In genomic region chr12:8697476-8698131, GRCh38 we compare ENCODE assay signal across 8 cellular contexts. TPM values are rescaled to one million over a fixed set of nuclear protein-coding genes. Genes with fewer than 3 reads are reported as not detected.
DNase-seq lines count a peak whose midpoint lies in the region; ATAC-seq and TF ChIP-seq lines count a peak whose summit lies in the region.

Gene RIMKLB (plus strand): TSS chr12:8697991. CDS start chr12:8713867, 15,876 bp downstream.

- peak within 1 kb of the TSS; percentile 86 for H3K4me3 Mint-ChIP-seq in activated CD4-positive, alpha-beta memory T cell treated with anti-CD3 and anti-CD28 coated beads, Interleukin-2, amount 10 ng/mL, durations not matched to agents 7 days and 5 days

- peak within 1 kb of the TSS; percentile 62; the same call in 1 of the 2 replicates for H3K27ac ChIP-seq in ACC112 (ENCODE audit: low read depth, low read length)
- peak within 1 kb of the TSS; percentile 85 to 98 for H3K27ac ChIP-seq in lung (ENCODE audit: low read depth in 1 of 2, low read length in 1 of 2)

- DNase-seq in NCI-H510A treated with DMSO at 0.1 percent for 48 hours (lab: John Stamatoyannopoulos, UW) = peak; percentile 60
- DNase-seq in activated CD4-positive, alpha-beta memory T cell treated with anti-CD3 and anti-CD28 coated beads, Interleukin-2, amount 10 ng/mL, durations not matched to agents 7 days and 5 days = peak; percentile 62
- DNase-seq in effector CD4-positive, alpha-beta T cell = peak; percentile 63
- DNase-seq in lung (ENCODE audit: low spot score) = peak; percentile 74
- peak; percentile 60 to 62 for DNase-seq in stimulated activated CD4-positive, alpha-beta T cell treated with anti-CD3 and anti-CD28 coated beads, Interleukin-4, amount 100 ng/mL, for 48 hours (ENCODE audit: low read depth in 2 of 2)

- peaks cover 32% of the 10 kb centered on the region for H3K79me2 ChIP-seq in ACC112 (ENCODE audit: control insufficient read depth, insufficient read depth, low read length, unreplicated experiment)

- peak; percentile 70 for ATAC-seq in GM18907 (IDR thresholded peaks at IDR 0.05; ENCODE audit: unreplicated experiment)
- ATAC-seq in HG03175 (IDR thresholded peaks at IDR 0.05; ENCODE audit: unreplicated experiment) = peak; percentile 88
- peak; percentile 93 for ATAC-seq in lung (ENCODE audit: insufficient read depth, low FRiP score)

- H3K27ac Mint-ChIP-seq in activated CD4-positive, alpha-beta memory T cell treated with anti-CD3 and anti-CD28 coated beads, Interleukin-2, amount 10 ng/mL, durations not matched to agents 7 days and 5 days = no peak within 1 kb of the TSS

- TF ChIP-seq CTCF in lung (IDR thresholded peaks at IDR 0.05; ENCODE audit: control extremely low read depth, extremely low read depth) = no peak

- H3K9me3 ChIP-seq in lung (ENCODE audit: control insufficient read depth in 2 of 2, insufficient read depth in 1 of 2, low read length in 1 of 2) = no peaks in the 10 kb centered on the region

- H3K36me3 ChIP-seq in ACC112 (ENCODE audit: insufficient read depth, low read length) = no peaks in the 10 kb centered on the region
- H3K36me3 ChIP-seq in lung (ENCODE audit: control insufficient read depth in 2 of 2, insufficient read depth in 2 of 2, low read length in 2 of 2) = no peaks in the 10 kb centered on the region

- peaks cover 8% of the 10 kb centered on the region for H3K4me1 ChIP-seq in ACC112 (ENCODE audit: control insufficient read depth, insufficient read depth, low read length, unreplicated experiment)
- H3K4me1 ChIP-seq in lung (ENCODE audit: control insufficient read depth in 2 of 2, insufficient read depth in 2 of 2, low read length in 2 of 2) = peaks cover under 1 to 3% of the 10 kb centered on the region in 2 donors

- no peaks in the 10 kb centered on the region for H3K9me3 Mint-ChIP-seq in activated CD4-positive, alpha-beta memory T cell treated with anti-CD3 and anti-CD28 coated beads, Interleukin-2, amount 10 ng/mL, durations not matched to agents 7 days and 5 days

- CTCF ChIA-PET in activated CD4-positive, alpha-beta memory T cell treated with anti-CD3 and anti-CD28 coated beads, Interleukin-2, amount 10 ng/mL, durations not matched to agents 7 days and 5 days (lab: Charles Lee) = no interaction called here

- no peaks in the 10 kb centered on the region for H3K36me3 Mint-ChIP-seq in activated CD4-positive, alpha-beta memory T cell treated with anti-CD3 and anti-CD28 coated beads, Interleukin-2, amount 10 ng/mL, durations not matched to agents 7 days and 5 days (ENCODE audit: low read depth)

- peaks cover 14% of the 10 kb centered on the region for H3K4me1 Mint-ChIP-seq in activated CD4-positive, alpha-beta memory T cell treated with anti-CD3 and anti-CD28 coated beads, Interleukin-2, amount 10 ng/mL, durations not matched to agents 7 days and 5 days

- H3K27me3 ChIP-seq in ACC112 (ENCODE audit: insufficient read depth, low read length) = no peaks in the 10 kb centered on the region
- H3K27me3 ChIP-seq in lung (ENCODE audit: control insufficient read depth, insufficient read depth) = no peaks in the 10 kb centered on the region

- peaks cover 39% of the 10 kb centered on the region for H3K27me3 Mint-ChIP-seq in activated CD4-positive, alpha-beta memory T cell treated with anti-CD3 and anti-CD28 coated beads, Interleukin-2, amount 10 ng/mL, durations not matched to agents 7 days and 5 days

- peak within 1 kb of the TSS; percentile 90 for H2AFZ ChIP-seq in ACC112 (ENCODE audit: low read length, unreplicated experiment)

- WGBS in lung, 2 donors = 0 to 1% methylated on average over 55 to 88 of the region's 88 CpGs

- peak within 1 kb of the TSS; percentile 82 for H3K4me3 ChIP-seq in ACC112 (ENCODE audit: low read depth, low read length)
- peak within 1 kb of the TSS; percentile 99 for H3K4me3 ChIP-seq in lung

- POLR2A ChIA-PET in activated CD4-positive, alpha-beta memory T cell treated with anti-CD3 and anti-CD28 coated beads, Interleukin-2, amount 10 ng/mL, durations not matched to agents 7 days and 5 days (lab: Charles Lee) = interaction anchor here (0.9 to 2.1 kb wide), 2 partner anchors 10 to 49 kb away, joined by 3 to 5 read pairs; no protein-coding TSS in a partner anchor

RNA-seq across cellular contexts. Expression of gene RIMKLB, which starts in this region (rescaled TPM):
- 1 to 10 TPM; 1.3 to 1.6 TPM for total RNA-seq in activated CD4-positive, alpha-beta memory T cell treated with anti-CD3 and anti-CD28 coated beads, Interleukin-2, amount 10 ng/mL, durations not matched to agents 7 days and 5 days
- 10 to 100 TPM; 28.2 to 95.1 TPM for total RNA-seq in lung
- 10 to 100 TPM; 19.9 to 43.2 TPM for polyA plus RNA-seq in lung

Comparison
In these comparisons a context has a peak if more than half of its experiments do, and no peak if none do; other contexts are left out.
1. Peak in every context shown above with its lines: DNase-seq, ATAC-seq, H3K4me3 ChIP-seq and H3K27ac ChIP-seq.
2. RNA of gene RIMKLB (total RNA-seq): 28.2 to 95.1 TPM in lung; 1.3 to 1.6 TPM in activated CD4-positive, alpha-beta memory T cell treated with anti-CD3 and anti-CD28 coated beads, Interleukin-2, amount 10 ng/mL, durations not matched to agents 7 days and 5 days; every median in the first group is over 10 times any median in the second.